Comparison of ENCODE assay signal across 22 cellular contexts in the genomic region with DNA sequence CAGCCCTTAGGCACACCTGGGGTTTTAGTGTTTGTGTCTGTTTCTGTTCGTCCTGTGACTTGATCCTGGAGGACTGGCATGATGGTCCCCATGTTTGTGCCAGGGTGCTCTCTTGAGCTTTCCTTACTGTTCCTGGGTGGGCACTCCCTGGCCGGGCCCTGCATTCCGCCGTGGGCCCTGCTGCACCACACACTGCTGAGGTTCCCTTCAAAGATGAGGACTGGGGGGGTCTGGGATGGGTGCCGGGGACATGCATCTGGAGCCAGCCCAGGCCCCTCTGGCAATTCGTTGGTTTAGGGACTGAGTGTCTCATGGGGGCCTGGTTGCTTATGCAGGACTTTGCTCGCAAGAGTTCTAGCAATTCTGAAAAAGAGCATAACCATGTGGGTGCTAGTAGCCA. TPM values are rescaled to one million over a fixed set of nuclear protein-coding genes. Genes with fewer than 3 reads are reported as not detected.
DNase-seq lines count a peak whose midpoint lies in the region; ATAC-seq, FAIRE-seq and TF ChIP-seq lines count a peak whose summit lies in the region.
"Had no signal": no experiment of that assay in that cellular context is flagged by ENCODE, and none has a peak within 500 bp of the region (broad histone marks: within the 10 kb centered on the region; RNA-seq: fewer than 3 reads in every experiment).

No MANE protein-coding gene starts in this region.

- no peaks in the 10 kb centered on the region for H3K36me3 Mint-ChIP-seq in IgD-negative memory B cell
- peaks cover 4% of the 10 kb centered on the region for H3K36me3 Mint-ChIP-seq in neural progenitor cell

- TF ChIP-seq CTCF in K562 (IDR thresholded peaks at IDR 0.05 in 2 of 3, conservative IDR thresholded peaks at IDR 0.05 in 1 of 3; ENCODE audit: insufficient read depth in 2 of 3, low read depth in 1 of 3, low read length in 3 of 3) (no peak), lower lobe of right lung (IDR thresholded peaks at IDR 0.05) (no peak), stomach (IDR thresholded peaks at IDR 0.05) (no peak), neural progenitor cell (IDR thresholded peaks at IDR 0.05) (no peak)

- DNase-seq in K562 (ENCODE audit: extremely low read depth in 1 of 4, low spot score in 3 of 4), result no peak
- DNase-seq in lower lobe of right lung, result no peak
- no peak for DNase-seq in stomach
- no peak for DNase-seq in Karpas-422
- DNase-seq in SIG-M5 (lab: John Stamatoyannopoulos, UW), result no peak
- DNase-seq in neural progenitor cell (ENCODE audit: low spot score), result no peak
- DNase-seq in NCI-H345 (lab: John Stamatoyannopoulos, UW), result no peak
- DNase-seq: CD4-positive, alpha-beta T cell; DMS79 treated with DMSO at 0.1 percent for 48 hours; KG1; MG63; NCI-H1092 treated with DMSO at 0.1 percent for 48 hours; NCI-H1694; NCI-H446; NCI-H748 treated with DMSO at 0.1 percent for 48 hours; PC-3 had no signal

- H3K36me3 ChIP-seq in K562 (ENCODE audit: control insufficient read depth, insufficient read depth, low read length) (peaks cover 77% of the 10 kb centered on the region; the same call in 2 of the 3 replicates), lower lobe of right lung (peaks cover 6% of the 10 kb centered on the region), stomach (peaks cover 0 to 12% (median 7%) of the 10 kb centered on the region in 4 donors), Karpas-422 (ENCODE audit: insufficient read depth, low read length) (no peaks in the 10 kb centered on the region), neural progenitor cell (no peaks in the 10 kb centered on the region)

- H3K9me3 Mint-ChIP-seq in IgD-negative memory B cell (no peaks in the 10 kb centered on the region), neural progenitor cell (no peaks in the 10 kb centered on the region)
- H3K9me3 Mint-ChIP-seq: CD4-positive, alpha-beta T cell had no signal

- no peak overlapping the region for H3K27ac ChIP-seq in K562 (ENCODE audit: extremely low read depth, low read depth, low read length)
- peak overlapping the region; percentile 13 for H3K27ac ChIP-seq in lower lobe of right lung
- H3K27ac ChIP-seq in stomach, result peak overlapping the region in 3 of 5 donors; percentile 86 to 97 (median 90)
- H3K27ac ChIP-seq in Karpas-422 (ENCODE audit: low read length), result no peak overlapping the region
- no peak overlapping the region for H3K27ac ChIP-seq in neural progenitor cell
- H3K27ac ChIP-seq: HL-60 had no signal

- H3K4me1 ChIP-seq in K562 (replicated peaks in 1 of 2; ENCODE audit: control insufficient read depth in 2 of 2, insufficient read depth in 2 of 2, low read length in 2 of 2), result peaks cover 21 to 51% of the 10 kb centered on the region in 2 experiments
- peaks cover 67% of the 10 kb centered on the region for H3K4me1 ChIP-seq in lower lobe of right lung
- peaks cover 28 to 70% (median 60%) of the 10 kb centered on the region in 4 donors for H3K4me1 ChIP-seq in stomach
- H3K4me1 ChIP-seq in Karpas-422 (ENCODE audit: low read length), result no peaks in the 10 kb centered on the region
- H3K4me1 ChIP-seq in neural progenitor cell, result peaks cover 28% of the 10 kb centered on the region

- H3K27ac Mint-ChIP-seq in IgD-negative memory B cell, result peak overlapping the region in 2 of 3 donors; percentile 23 to 26
- H3K27ac Mint-ChIP-seq in neural progenitor cell, result no peak overlapping the region
- H3K27ac Mint-ChIP-seq: B cell; CD4-positive, alpha-beta T cell had no signal

- no TSS peak for BruUV-seq in K562 (replicated peaks; lab: Mats Ljungman, UMichigan)

- intact Hi-C loops in K562 (cut with micrococcal nuclease), result loop anchor here (2.0 to 10.0 kb wide), 2 partner anchors 18 to 306 kb away; no protein-coding TSS in a partner anchor
- intact Hi-C loops in lower lobe of right lung (cut with DNase I), result no loop called here
- intact Hi-C loops in stomach (cut with DNase I; ENCODE audit: low total_unique reads), result no loop called here

- H3K4me2 ChIP-seq in K562 (ENCODE audit: insufficient read depth, low read length) (no peak overlapping the region), Karpas-422 (ENCODE audit: low read depth, low read length, poor library complexity, severe bottlenecking) (no peak overlapping the region), neural progenitor cell (no peak overlapping the region)

- TF ChIP-seq EP300 in K562 (IDR thresholded peaks at IDR 0.05; ENCODE audit: low read length) (no peak), stomach (IDR thresholded peaks at IDR 0.05) (no peak)

- no peak for TF ChIP-seq POLR2A in K562 (conservative IDR thresholded peaks at IDR 0.05)
- no peak for TF ChIP-seq POLR2A in stomach (IDR thresholded peaks at IDR 0.05)

- H2AFZ ChIP-seq in K562 (ENCODE audit: low read depth, low read length), result no peak overlapping the region
- H2AFZ ChIP-seq in Karpas-422 (ENCODE audit: low read length), result no peak overlapping the region
- no peak overlapping the region for H2AFZ ChIP-seq in neural progenitor cell (replicated peaks)

- no peak for ATAC-seq in K562
- no peak for ATAC-seq in lower lobe of right lung
- ATAC-seq: PC-3 had no signal

- H3K27me3 Mint-ChIP-seq in IgD-negative memory B cell (no peaks in the 10 kb centered on the region), neural progenitor cell (ENCODE audit: insufficient read depth, low read depth) (peaks cover 11% of the 10 kb centered on the region)

- POLR2A ChIA-PET in K562 (lab: Yijun Ruan, JAX), result interaction anchor here (0.9 to 1.7 kb wide), 2 partner anchors 11 to 13 kb away, joined by 4 to 7 read pairs; no protein-coding TSS in a partner anchor

- WGBS in K562 (ENCODE audit: insufficient coverage, low coverage, missing lambda C conversion rate), result 91% methylated on average over 7 of the region's 7 CpGs
- 78 to 94% (median 92%) methylated on average over 3 to 7 of the region's 7 CpGs for whole genome bisulfite sequencing in stomach, 5 donors

- peaks cover 35% of the 10 kb centered on the region for H3F3A ChIP-seq in neural progenitor cell (ENCODE audit: low read depth)

- H3K9me3 ChIP-seq in K562 (replicated peaks; ENCODE audit: control insufficient read depth, insufficient read depth, low read depth, low read length) (no peaks in the 10 kb centered on the region), lower lobe of right lung (no peaks in the 10 kb centered on the region), stomach (no peaks in the 10 kb centered on the region), Karpas-422 (ENCODE audit: low read length) (no peaks in the 10 kb centered on the region), neural progenitor cell (ENCODE audit: low read depth) (no peaks in the 10 kb centered on the region)
- H3K9me3 ChIP-seq: HAP-1, MG63 had no signal

- peak overlapping the region in 1 of 2 experiments; percentile 61; a peak in 1 of 4 replicates for H3K9ac ChIP-seq in K562 (ENCODE audit: insufficient read depth in 1 of 2, low read depth in 2 of 2, low read length in 2 of 2)
- no peak overlapping the region for H3K9ac ChIP-seq in Karpas-422 (ENCODE audit: low read length)
- H3K9ac ChIP-seq in neural progenitor cell, result no peak overlapping the region

- peaks cover 93% of the 10 kb centered on the region for H3K79me2 ChIP-seq in K562 (ENCODE audit: control insufficient read depth, insufficient read depth, low read length)
- H3K79me2 ChIP-seq in Karpas-422 (ENCODE audit: low read length), result no peaks in the 10 kb centered on the region
- H3K79me2 ChIP-seq in neural progenitor cell (ENCODE audit: low read depth), result peaks cover 92% of the 10 kb centered on the region

- CTCF ChIA-PET in K562 (lab: Yijun Ruan, JAX; ENCODE audit: low intra/inter-chr PET ratio), result interaction anchor here (2.2 kb wide), 1 partner anchor 20 kb away, joined by 7 read pairs; no protein-coding TSS in a partner anchor

- no peaks in the 10 kb centered on the region for H3K27me3 ChIP-seq in K562 (ENCODE audit: control insufficient read depth in 2 of 2, insufficient read depth in 2 of 2, low read length in 2 of 2)
- no peaks in the 10 kb centered on the region for H3K27me3 ChIP-seq in lower lobe of right lung (ENCODE audit: low read depth)
- H3K27me3 ChIP-seq in stomach, result no peaks in the 10 kb centered on the region
- no peaks in the 10 kb centered on the region for H3K27me3 ChIP-seq in Karpas-422 (ENCODE audit: low read length)
- peaks cover 11% of the 10 kb centered on the region for H3K27me3 ChIP-seq in neural progenitor cell
- H3K27me3 ChIP-seq: MG63 had no signal

- TF ChIP-seq RAD21 in K562 (CRISPR knock-in tag; conservative IDR thresholded peaks at IDR 0.05 in 1 of 2, IDR thresholded peaks at IDR 0.05 in 1 of 2), result no peak

- in situ Hi-C loops in K562 (cut with MboI), result no loop called here

- FAIRE-seq in K562 (lab: Jason Lieb, UNC), result no peak
- FAIRE-seq: G401.6, GM12892 had no signal

- no peaks in the 10 kb centered on the region for H3K9me2 ChIP-seq in Karpas-422 (replicated peaks; ENCODE audit: insufficient read depth, low read length)

- H3K4me1 Mint-ChIP-seq in IgD-negative memory B cell (peaks cover 0 to 12% (median 9%) of the 10 kb centered on the region in 3 donors), neural progenitor cell (peaks cover 27% of the 10 kb centered on the region)

- peaks cover 58% of the 10 kb centered on the region for H4K20me1 ChIP-seq in K562 (replicated peaks; ENCODE audit: control insufficient read depth, insufficient read depth, low read length)
- H4K20me1 ChIP-seq in Karpas-422 (ENCODE audit: insufficient read depth, low read depth, low read length), result no peaks in the 10 kb centered on the region
- peaks cover 92% of the 10 kb centered on the region for H4K20me1 ChIP-seq in neural progenitor cell (ENCODE audit: low read depth)

- H3K4me3 ChIP-seq in K562 (no peak overlapping the region), lower lobe of right lung (no peak overlapping the region), stomach (no peak overlapping the region), Karpas-422 (ENCODE audit: low read length) (no peak overlapping the region), neural progenitor cell (no peak overlapping the region)
- H3K4me3 ChIP-seq: HAP-1, MG63 had no signal

- peaks cover 9% of the 10 kb centered on the region for H3K9me1 ChIP-seq in K562 (ENCODE audit: control insufficient read depth, insufficient read depth, low read length)

- peak overlapping the region in 1 of 4 donors; percentile 2 for H3K4me3 Mint-ChIP-seq in IgD-negative memory B cell
- no peak overlapping the region for H3K4me3 Mint-ChIP-seq in neural progenitor cell
- H3K4me3 Mint-ChIP-seq: B cell; CD4-positive, alpha-beta T cell had no signal

RNA-seq across cellular contexts. Expression of a gene that starts 4.7 kb away (rescaled TPM):
- polyA plus RNA-seq in IgD-negative memory B cell (3.5 TPM), K562 (2011; rRNA removed) (61.4 and 65.4 TPM in 2 replicates), K562 (2014; fragmentation: Illumina TruSeq; extraction: Trizol) (66.7 and 96.7 TPM in 2 replicates), K562 (2014; fragmentation: Nextera tagmentation; extraction: Ambion mirVana) (1 to 10 TPM; 3.4 to 4.4 TPM), K562 (2014; rRNA removed) (118 and 127 TPM in 2 replicates), stomach (10 to 100 TPM; 36.0 to 60.8 (median 45.8) TPM)
- 309 and 657 TPM in 2 replicates for total RNA-seq in K562 (2011; cell fraction: chromatin; rRNA removed; ENCODE audit: low replicate concordance)
- 263 and 322 TPM in 2 replicates for total RNA-seq in K562 (2011; cell fraction: nucleolus; rRNA removed)
- total RNA-seq in K562 (2011; cell fraction: nucleoplasm; rRNA removed), result 258 and 293 TPM in 2 replicates
- total RNA-seq in K562 (2014; rRNA removed) (62.2 and 94.2 TPM in 2 replicates), K562 (2014; rRNA removed; fragmentation: Illumina TruSeq; extraction: Trizol) (34.6 and 44.0 TPM in 2 replicates), K562 (2015; rRNA removed; fragmentation: Illumina TruSeq; extraction: Trizol) (59.8 and 60.0 TPM in 2 replicates), K562 (2021) (178 and 208 TPM in 2 replicates), lower lobe of right lung (157 TPM), stomach (100 to 1,000 TPM in 2 of 5 donors, 10 to 100 TPM in 3; 32.5 to 342 (median 83.9) TPM), neural progenitor cell (ENCODE audit: low replicate concordance) (38.9 and 73.0 TPM in 2 replicates)
- polyA plus RNA-seq in K562 (2011; cell fraction: cytosol; rRNA removed), result 86.8 and 233 TPM in 2 replicates
- polyA plus RNA-seq in K562 (2011; cell fraction: nucleus; rRNA removed), result 273 and 510 TPM in 2 replicates
- polyA plus RNA-seq in K562 (2012), result 83.7 and 110 TPM in 2 replicates
- 34.5 and 46.4 TPM in 2 replicates for polyA minus RNA-seq in K562 (2011; rRNA and poly(A)+ RNA removed)
- polyA minus RNA-seq in K562 (2011; cell fraction: cytosol; rRNA and poly(A)+ RNA removed), result 64.1 and 65.6 TPM in 2 replicates
- 79.9 and 118 TPM in 2 replicates for polyA minus RNA-seq in K562 (2011; cell fraction: nucleus; rRNA and poly(A)+ RNA removed)
- 0.18 and 1.6 TPM in 2 replicates for total RNA-seq in Karpas-422 (2014; rRNA removed; shearing (Covaris generic); ENCODE audit: low replicate concordance)

RNA-seq across cellular contexts. Expression of a gene that starts 7.7 kb away (rescaled TPM):
- polyA plus RNA-seq in IgD-negative memory B cell (72.6 TPM), K562 (2011; rRNA removed) (38.4 and 59.7 TPM in 2 replicates), K562 (2014; fragmentation: Illumina TruSeq; extraction: Trizol) (74.1 and 210 TPM in 2 replicates), K562 (2014; fragmentation: Nextera tagmentation; extraction: Ambion mirVana) (under 1 TPM; 0.14 to 0.34 TPM), K562 (2014; rRNA removed) (195 and 207 TPM in 2 replicates), stomach (10 to 100 TPM; 69.6 to 86.8 (median 72.4) TPM)
- 28.8 and 70.7 TPM in 2 replicates for total RNA-seq in K562 (2011; cell fraction: chromatin; rRNA removed; ENCODE audit: low replicate concordance)
- 113 and 126 TPM in 2 replicates for total RNA-seq in K562 (2011; cell fraction: nucleolus; rRNA removed)
- total RNA-seq in K562 (2011; cell fraction: nucleoplasm; rRNA removed), result 72.2 and 72.4 TPM in 2 replicates
- total RNA-seq in K562 (2014; rRNA removed) (189 and 255 TPM in 2 replicates), K562 (2014; rRNA removed; fragmentation: Illumina TruSeq; extraction: Trizol) (19.4 and 21.4 TPM in 2 replicates), K562 (2015; rRNA removed; fragmentation: Illumina TruSeq; extraction: Trizol) (86.3 and 97.0 TPM in 2 replicates), K562 (2021) (233 and 241 TPM in 2 replicates), lower lobe of right lung (37.4 TPM), stomach (10 to 100 TPM; 12.7 to 78.2 (median 42.9) TPM), neural progenitor cell (ENCODE audit: low replicate concordance) (6.0 and 49.4 TPM in 2 replicates)
- 86.5 and 297 TPM in 2 replicates for polyA plus RNA-seq in K562 (2011; cell fraction: cytosol; rRNA removed)
- 123 and 249 TPM in 2 replicates for polyA plus RNA-seq in K562 (2011; cell fraction: nucleus; rRNA removed)
- 165 and 183 TPM in 2 replicates for polyA plus RNA-seq in K562 (2012)
- 8.2 and 12.5 TPM in 2 replicates for polyA minus RNA-seq in K562 (2011; rRNA and poly(A)+ RNA removed)
- polyA minus RNA-seq in K562 (2011; cell fraction: cytosol; rRNA and poly(A)+ RNA removed), result 52.4 and 69.4 TPM in 2 replicates
- polyA minus RNA-seq in K562 (2011; cell fraction: nucleus; rRNA and poly(A)+ RNA removed), result 18.0 and 20.3 TPM in 2 replicates
- 30.9 and 56.4 TPM in 2 replicates for total RNA-seq in Karpas-422 (2014; rRNA removed; shearing (Covaris generic); ENCODE audit: low replicate concordance)

RNA-seq across cellular contexts. Expression of a gene that starts 10.4 kb away (rescaled TPM):
- polyA plus RNA-seq in IgD-negative memory B cell (55.4 TPM), K562 (2011; rRNA removed) (48.2 and 69.4 TPM in 2 replicates), K562 (2014; fragmentation: Illumina TruSeq; extraction: Trizol) (38.2 and 53.4 TPM in 2 replicates), K562 (2014; fragmentation: Nextera tagmentation; extraction: Ambion mirVana) (1 to 10 TPM in 1 of 2 experiments, under 1 TPM in 1; 0.51 to 2.7 TPM), K562 (2014; rRNA removed) (150 and 181 TPM in 2 replicates), stomach (100 to 1,000 TPM in 2 of 3 donors, 10 to 100 TPM in 1; 70.3 to 149 (median 129) TPM)
- 153 and 539 TPM in 2 replicates for total RNA-seq in K562 (2011; cell fraction: chromatin; rRNA removed; ENCODE audit: low replicate concordance)
- total RNA-seq in K562 (2011; cell fraction: nucleolus; rRNA removed), result 501 and 515 TPM in 2 replicates
- 225 and 261 TPM in 2 replicates for total RNA-seq in K562 (2011; cell fraction: nucleoplasm; rRNA removed)
- total RNA-seq in K562 (2014; rRNA removed) (114 and 139 TPM in 2 replicates), K562 (2014; rRNA removed; fragmentation: Illumina TruSeq; extraction: Trizol) (8.3 and 12.6 TPM in 2 replicates), K562 (2015; rRNA removed; fragmentation: Illumina TruSeq; extraction: Trizol) (50.3 and 55.4 TPM in 2 replicates), K562 (2021) (106 and 112 TPM in 2 replicates), lower lobe of right lung (54.4 TPM), stomach (100 to 1,000 TPM in 3 of 5 donors, 10 to 100 TPM in 2; 40.0 to 415 (median 116) TPM), neural progenitor cell (ENCODE audit: low replicate concordance) (22.4 and 71.0 TPM in 2 replicates)
- 50.7 and 105 TPM in 2 replicates for polyA plus RNA-seq in K562 (2011; cell fraction: cytosol; rRNA removed)
- polyA plus RNA-seq in K562 (2011; cell fraction: nucleus; rRNA removed), result 711 and 1,075 TPM in 2 replicates
- polyA plus RNA-seq in K562 (2012), result 70.9 and 124 TPM in 2 replicates
- polyA minus RNA-seq in K562 (2011; rRNA and poly(A)+ RNA removed), result 18.8 and 24.7 TPM in 2 replicates
- 22.8 and 23.4 TPM in 2 replicates for polyA minus RNA-seq in K562 (2011; cell fraction: cytosol; rRNA and poly(A)+ RNA removed)
- polyA minus RNA-seq in K562 (2011; cell fraction: nucleus; rRNA and poly(A)+ RNA removed), result 187 and 189 TPM in 2 replicates
- total RNA-seq in Karpas-422 (2014; rRNA removed; shearing (Covaris generic); ENCODE audit: low replicate concordance), result 48.8 and 127 TPM in 2 replicates

RNA-seq across cellular contexts. Expression of a gene that starts 31.6 kb away (rescaled TPM):
- polyA plus RNA-seq in IgD-negative memory B cell (17.8 TPM), K562 (2011; rRNA removed) (69.2 and 85.2 TPM in 2 replicates), K562 (2014; fragmentation: Illumina TruSeq; extraction: Trizol) (166 and 212 TPM in 2 replicates), K562 (2014; fragmentation: Nextera tagmentation; extraction: Ambion mirVana) (10 to 100 TPM; 11.4 to 28.8 TPM), K562 (2014; rRNA removed) (306 and 316 TPM in 2 replicates), stomach (100 to 1,000 TPM; 121 to 157 (median 124) TPM)
- 230 and 845 TPM in 2 replicates for total RNA-seq in K562 (2011; cell fraction: chromatin; rRNA removed; ENCODE audit: low replicate concordance)
- total RNA-seq in K562 (2011; cell fraction: nucleolus; rRNA removed), result 746 and 756 TPM in 2 replicates
- 367 and 388 TPM in 2 replicates for total RNA-seq in K562 (2011; cell fraction: nucleoplasm; rRNA removed)
- total RNA-seq in K562 (2014; rRNA removed) (360 and 417 TPM in 2 replicates), K562 (2014; rRNA removed; fragmentation: Illumina TruSeq; extraction: Trizol) (32.6 and 55.0 TPM in 2 replicates), K562 (2015; rRNA removed; fragmentation: Illumina TruSeq; extraction: Trizol) (130 and 132 TPM in 2 replicates), K562 (2021) (363 and 375 TPM in 2 replicates), lower lobe of right lung (182 TPM), stomach (100 to 1,000 TPM in 4 of 5 donors, 10 to 100 TPM in 1; 65.9 to 296 (median 128) TPM), neural progenitor cell (ENCODE audit: low replicate concordance) (26.1 and 85.7 TPM in 2 replicates)
- polyA plus RNA-seq in K562 (2011; cell fraction: cytosol; rRNA removed), result 68.0 and 147 TPM in 2 replicates
- polyA plus RNA-seq in K562 (2011; cell fraction: nucleus; rRNA removed), result 438 and 829 TPM in 2 replicates
- polyA plus RNA-seq in K562 (2012), result 243 and 347 TPM in 2 replicates
- 29.9 and 60.1 TPM in 2 replicates for polyA minus RNA-seq in K562 (2011; rRNA and poly(A)+ RNA removed)
- 79.9 and 106 TPM in 2 replicates for polyA minus RNA-seq in K562 (2011; cell fraction: cytosol; rRNA and poly(A)+ RNA removed)
- 138 and 143 TPM in 2 replicates for polyA minus RNA-seq in K562 (2011; cell fraction: nucleus; rRNA and poly(A)+ RNA removed)
- 35.1 and 113 TPM in 2 replicates for total RNA-seq in Karpas-422 (2014; rRNA removed; shearing (Covaris generic); ENCODE audit: low replicate concordance)

RNA-seq across cellular contexts. Expression of a gene that starts 33.3 kb away (rescaled TPM):
- 11.4 TPM for polyA plus RNA-seq in IgD-negative memory B cell
- 19.7 and 25.7 TPM in 2 replicates for total RNA-seq in K562 (2011; cell fraction: chromatin; rRNA removed; ENCODE audit: low replicate concordance)
- total RNA-seq in K562 (2011; cell fraction: nucleolus; rRNA removed), result 30.0 and 32.9 TPM in 2 replicates
- total RNA-seq in K562 (2011; cell fraction: nucleoplasm; rRNA removed), result 23.7 and 24.5 TPM in 2 replicates
- 38.0 and 53.5 TPM in 2 replicates for total RNA-seq in K562 (2014; rRNA removed)
- total RNA-seq in K562 (2014; rRNA removed; fragmentation: Illumina TruSeq; extraction: Trizol), result 11.8 and 20.3 TPM in 2 replicates
- total RNA-seq in K562 (2015; rRNA removed; fragmentation: Illumina TruSeq; extraction: Trizol), result 32.2 and 35.8 TPM in 2 replicates
- total RNA-seq in K562 (2021), result 25.0 and 25.3 TPM in 2 replicates
- polyA plus RNA-seq in K562 (2011; rRNA removed), result 27.5 and 28.6 TPM in 2 replicates
- 47.3 and 82.3 TPM in 2 replicates for polyA plus RNA-seq in K562 (2011; cell fraction: cytosol; rRNA removed)
- 35.2 and 43.5 TPM in 2 replicates for polyA plus RNA-seq in K562 (2011; cell fraction: nucleus; rRNA removed)
- polyA plus RNA-seq in K562 (2012), result 36.0 and 38.1 TPM in 2 replicates
- 29.0 and 34.3 TPM in 2 replicates for polyA plus RNA-seq in K562 (2014; fragmentation: Illumina TruSeq; extraction: Trizol)
- 10 to 100 TPM in 1 of 2 experiments, 1 to 10 TPM in 1; 3.2 to 18.1 TPM for polyA plus RNA-seq in K562 (2014; fragmentation: Nextera tagmentation; extraction: Ambion mirVana)
- 25.6 and 28.4 TPM in 2 replicates for polyA plus RNA-seq in K562 (2014; rRNA removed)
- polyA minus RNA-seq in K562 (2011; rRNA and poly(A)+ RNA removed), result 25.6 and 37.1 TPM in 2 replicates
- 13.6 and 28.1 TPM in 2 replicates for polyA minus RNA-seq in K562 (2011; cell fraction: cytosol; rRNA and poly(A)+ RNA removed)
- polyA minus RNA-seq in K562 (2011; cell fraction: nucleus; rRNA and poly(A)+ RNA removed), result 15.5 and 21.0 TPM in 2 replicates
- total RNA-seq in lower lobe of right lung, result 13.7 TPM
- total RNA-seq in stomach, result 10 to 100 TPM in 2 of 5 donors, 1 to 10 TPM in 1, under 1 TPM in 1, not detected in 1; 0.87 to 46.1 (median 11.0) TPM
- polyA plus RNA-seq in stomach, result 10 to 100 TPM in 2 of 3 donors, 1 to 10 TPM in 1; 8.3 to 13.3 (median 11.8) TPM
- 13.6 and 33.0 TPM in 2 replicates for total RNA-seq in Karpas-422 (2014; rRNA removed; shearing (Covaris generic); ENCODE audit: low replicate concordance)
- 8.1 and 10.3 TPM in 2 replicates for total RNA-seq in neural progenitor cell (ENCODE audit: low replicate concordance)

Comparison
In these comparisons a context has a peak if more than half of its experiments do, and no peak if none do; other contexts are left out.
1. H3K27ac ChIP-seq: peak in lower lobe of right lung (single experiment) and stomach (3 of 5); none in K562 (single experiment), Karpas-422 (single experiment) and neural progenitor cell (single experiment).
2. RNA of a gene that starts 4.7 kb away (total RNA-seq): 157 TPM in lower lobe of right lung (single experiment), 32.5 to 342 TPM in stomach, 34.6 to 657 TPM in K562 and 38.9 to 73.0 TPM in neural progenitor cell; 0.18 to 1.6 TPM in Karpas-422; every median in the first group is over 10 times any median in the second.